Comparison of ENCODE assay signal across 8 cellular contexts in genomic region chr16:88662843-88663606, GRCh38. TPM values are rescaled to one million over a fixed set of nuclear protein-coding genes. Genes with fewer than 3 reads are reported as not detected.
DNase-seq lines count a peak whose midpoint lies in the region; ATAC-seq and TF ChIP-seq lines count a peak whose summit lies in the region.

MVD (minus strand) TSS chr16:88663091; CDS start chr16:88663080, 11 bp downstream.

- no peaks in the 10 kb centered on the region for H3K27me3 Mint-ChIP-seq in activated CD4-positive, alpha-beta T cell treated with anti-CD3 and anti-CD28 coated beads for 36 hours

- H3K4me3 Mint-ChIP-seq in activated CD4-positive, alpha-beta T cell treated with anti-CD3 and anti-CD28 coated beads for 36 hours, result peak within 1 kb of the TSS; percentile 92

- peak within 1 kb of the TSS; percentile 88 for H3K27ac Mint-ChIP-seq in activated CD4-positive, alpha-beta T cell treated with anti-CD3 and anti-CD28 coated beads for 36 hours

- TF ChIP-seq POLR2A in GM19099 (IDR thresholded peaks at IDR 0.05; ENCODE audit: extremely low read depth, insufficient read length, low read depth), result peak; percentile 88

- intact Hi-C loops in activated CD4-positive, alpha-beta T cell treated with anti-CD3 and anti-CD28 coated beads for 36 hours (cut with DNase I, micrococcal nuclease), result loop anchor here (1.0 to 2.0 kb wide), 14 partner anchors 12 to 712 kb away; partner anchors contain the start of genes CYBA (in 2 of the 2), APRT (in 1 of the 2), BANP (in 1 of the 2) and CDH15 (in 1 of the 2)

- POLR2A ChIA-PET in activated CD4-positive, alpha-beta T cell treated with anti-CD3 and anti-CD28 coated beads for 36 hours (lab: Charles Lee), result interaction anchor here (1.0 kb wide), 1 partner anchor 42 kb away, joined by 7 read pairs; no protein-coding TSS in a partner anchor

- peaks cover 14% of the 10 kb centered on the region for H3K4me1 Mint-ChIP-seq in activated CD4-positive, alpha-beta T cell treated with anti-CD3 and anti-CD28 coated beads for 36 hours

- CTCF ChIA-PET in activated CD4-positive, alpha-beta T cell treated with anti-CD3 and anti-CD28 coated beads for 36 hours (lab: Charles Lee), result interaction anchor here (0.8 to 2.1 kb wide), 2 partner anchors 18 to 22 kb away, joined by 3 to 7 read pairs; no protein-coding TSS in a partner anchor

- H3K9me3 Mint-ChIP-seq in activated CD4-positive, alpha-beta T cell treated with anti-CD3 and anti-CD28 coated beads for 36 hours (ENCODE audit: low read depth), result no peaks in the 10 kb centered on the region

- peak within 1 kb of the TSS; percentile 98 for H3K4me3 ChIP-seq in choroid plexus epithelial cell (ENCODE audit: low read depth, low read length)

- TF ChIP-seq CTCF in choroid plexus epithelial cell (conservative IDR thresholded peaks at IDR 0.05; ENCODE audit: low read depth, low read length), result no peak

- peak; percentile 93 for ATAC-seq in HG03432 (IDR thresholded peaks at IDR 0.05; ENCODE audit: unreplicated experiment)
- ATAC-seq in activated CD4-positive, alpha-beta T cell treated with anti-CD3 and anti-CD28 coated beads for 36 hours, result peak; percentile 99

- peak; percentile 99 for DNase-seq in Ammon's horn (ENCODE audit: low spot score)
- peak; percentile 91 to 99 for DNase-seq in NCI-H524 (lab: John Stamatoyannopoulos, UW)
- DNase-seq in activated CD4-positive, alpha-beta T cell treated with anti-CD3 and anti-CD28 coated beads for 36 hours, result peak; percentile 98
- peak; percentile 99 for DNase-seq in choroid plexus epithelial cell (ENCODE audit: low read depth)
- peak; percentile 92 for DNase-seq in kidney glomerular epithelial cell (lab: John Stamatoyannopoulos, UW)
- DNase-seq in stimulated activated CD4-positive, alpha-beta T cell treated with anti-CD3 and anti-CD28 coated beads, Interleukin-1b, Interleukin-23, amount 100 ng/mL, for 1 hour (ENCODE audit: low read depth in 2 of 2), result peak; percentile 80 to 86

- H3K36me3 Mint-ChIP-seq in activated CD4-positive, alpha-beta T cell treated with anti-CD3 and anti-CD28 coated beads for 36 hours (ENCODE audit: low read depth), result peaks cover 6% of the 10 kb centered on the region

RNA-seq across cellular contexts. Expression of gene MVD, which starts in this region (rescaled TPM):
- 10 to 100 TPM; 62.8 to 81.1 TPM for total RNA-seq in activated CD4-positive, alpha-beta T cell treated with anti-CD3 and anti-CD28 coated beads for 36 hours

Comparison
In these comparisons a context has a peak if more than half of its experiments do, and no peak if none do; other contexts are left out.
1. Peak in every context shown above with its lines: DNase-seq, ATAC-seq and H3K4me3 ChIP-seq.